ENCODE assay signal across 8 cellular contexts in genomic region chr20:21102691-21103311, GRCh38. TPM values are rescaled to one million over a fixed set of nuclear protein-coding genes. Genes with fewer than 3 reads are reported as not detected.
DNase-seq lines count a peak whose midpoint lies in the region; ATAC-seq and TF ChIP-seq lines count a peak whose summit lies in the region.

No MANE protein-coding gene starts in this region.

- H3K4me2 ChIP-seq in GM23338: peak overlapping the region; percentile 90

- no peaks in the 10 kb centered on the region; the same call in 1 of the 2 replicates for H3K79me2 ChIP-seq in GM23338 (replicated peaks; ENCODE audit: insufficient read depth)

- intact Hi-C loops in left ventricle myocardium superior (cut with micrococcal nuclease): no loop called here

- DNase-seq in CD1c-positive myeloid dendritic cell (ENCODE audit: extremely low spot score): peak; percentile 53
- peak; percentile 81 for DNase-seq in GM23338 (ENCODE audit: low spot score)
- DNase-seq in activated CD8-positive, alpha-beta T cell treated with anti-CD3 and anti-CD28 coated beads, Interleukin-2, amount 10 ng/mL, durations not matched to agents 7 days and 5 days: peak; percentile 66
- peak; percentile 62 for DNase-seq in left ventricle myocardium superior
- peak; percentile 22 for DNase-seq in progenitor cell of endocrine pancreas (ENCODE audit: low spot score, unreplicated experiment)
- DNase-seq in inferior parietal cortex (ENCODE audit: extremely low spot score): no peak
- DNase-seq in NCI-H446 (lab: John Stamatoyannopoulos, UW): no peak

- H3K27me3 Mint-ChIP-seq in GM23338 (ENCODE audit: insufficient read depth, low read depth, poor library complexity) (peaks cover 98% of the 10 kb centered on the region), progenitor cell of endocrine pancreas (peaks cover 94% of the 10 kb centered on the region)
- H3K27me3 Mint-ChIP-seq in activated CD8-positive, alpha-beta T cell treated with anti-CD3 and anti-CD28 coated beads, Interleukin-2, amount 10 ng/mL, durations not matched to agents 7 days and 5 days (ENCODE audit: low read depth): peaks cover 59% of the 10 kb centered on the region

- H3K4me3 Mint-ChIP-seq in GM23338 (peak overlapping the region; percentile 77), progenitor cell of endocrine pancreas (ENCODE audit: low read depth) (peak overlapping the region; percentile 58)
- peak overlapping the region; percentile 76 for H3K4me3 Mint-ChIP-seq in activated CD8-positive, alpha-beta T cell treated with anti-CD3 and anti-CD28 coated beads, Interleukin-2, amount 10 ng/mL, durations not matched to agents 7 days and 5 days

- POLR2A ChIA-PET in activated CD8-positive, alpha-beta T cell treated with anti-CD3 and anti-CD28 coated beads, Interleukin-2, amount 10 ng/mL, durations not matched to agents 7 days and 5 days (lab: Charles Lee): interaction anchor here (0.6 to 1.0 kb wide), 2 partner anchors 23 to 116 kb away, joined by 4 read pairs; partner anchors contain the start of gene KIZ

- no peak overlapping the region for H3K27ac ChIP-seq in GM23338 (ENCODE audit: low read depth)

- no peak; a peak in 1 of 4 replicates for TF ChIP-seq CTCF in GM23338 (conservative IDR thresholded peaks at IDR 0.05; ENCODE audit: low read depth in 2 of 2)
- no peak for TF ChIP-seq CTCF in progenitor cell of endocrine pancreas (IDR thresholded peaks at IDR 0.05; ENCODE audit: unreplicated experiment)

- ATAC-seq in GM23338 (peak; percentile 12), left ventricle myocardium superior (peak; percentile 75), GM19452 (IDR thresholded peaks at IDR 0.05; ENCODE audit: unreplicated experiment) (no peak)
- ATAC-seq in activated CD8-positive, alpha-beta T cell treated with anti-CD3 and anti-CD28 coated beads, Interleukin-2, amount 10 ng/mL, durations not matched to agents 7 days and 5 days: peak; percentile 65

- no peaks in the 10 kb centered on the region; the same call in 2 of the 3 replicates for H3K36me3 Mint-ChIP-seq in GM23338 (ENCODE audit: low read depth)
- H3K36me3 Mint-ChIP-seq in activated CD8-positive, alpha-beta T cell treated with anti-CD3 and anti-CD28 coated beads, Interleukin-2, amount 10 ng/mL, durations not matched to agents 7 days and 5 days (ENCODE audit: low read depth): peaks cover 3% of the 10 kb centered on the region
- H3K36me3 Mint-ChIP-seq in progenitor cell of endocrine pancreas (ENCODE audit: insufficient read depth): no peaks in the 10 kb centered on the region

- H3F3A ChIP-seq in GM23338 (replicated peaks; ENCODE audit: low read depth): peaks cover 10% of the 10 kb centered on the region

- H3K4me3 ChIP-seq in GM23338: peak overlapping the region; percentile 67

- H3K27me3 ChIP-seq in GM23338 (ENCODE audit: insufficient read depth): peaks cover 100% of the 10 kb centered on the region

- no peaks in the 10 kb centered on the region for H3K9me3 Mint-ChIP-seq in GM23338
- H3K9me3 Mint-ChIP-seq in activated CD8-positive, alpha-beta T cell treated with anti-CD3 and anti-CD28 coated beads, Interleukin-2, amount 10 ng/mL, durations not matched to agents 7 days and 5 days (ENCODE audit: insufficient read depth): no peaks in the 10 kb centered on the region
- no peaks in the 10 kb centered on the region for H3K9me3 Mint-ChIP-seq in progenitor cell of endocrine pancreas (ENCODE audit: low read depth)

- H3K36me3 ChIP-seq in GM23338 (ENCODE audit: insufficient read depth): no peaks in the 10 kb centered on the region

- H4K20me1 ChIP-seq in GM23338 (replicated peaks; ENCODE audit: insufficient read depth): 0 out of 2 replicates have a peak, but pooled peaks cover 3% of the 10 kb centered on the region

- peaks cover 56% of the 10 kb centered on the region for H3K4me1 Mint-ChIP-seq in GM23338
- H3K4me1 Mint-ChIP-seq in activated CD8-positive, alpha-beta T cell treated with anti-CD3 and anti-CD28 coated beads, Interleukin-2, amount 10 ng/mL, durations not matched to agents 7 days and 5 days (ENCODE audit: low read depth): peaks cover 63% of the 10 kb centered on the region
- peaks cover 14% of the 10 kb centered on the region for H3K4me1 Mint-ChIP-seq in progenitor cell of endocrine pancreas (ENCODE audit: low read depth)

- H3K27ac Mint-ChIP-seq in GM23338: no peak overlapping the region
- H3K27ac Mint-ChIP-seq in activated CD8-positive, alpha-beta T cell treated with anti-CD3 and anti-CD28 coated beads, Interleukin-2, amount 10 ng/mL, durations not matched to agents 7 days and 5 days: peak overlapping the region; percentile 67
- no peak overlapping the region for H3K27ac Mint-ChIP-seq in progenitor cell of endocrine pancreas

- H3K9me2 ChIP-seq in GM23338 (ENCODE audit: insufficient read depth): no peaks in the 10 kb centered on the region

- peak overlapping the region; percentile 57; the same call in 1 of the 2 replicates for H2AFZ ChIP-seq in GM23338

- CTCF ChIA-PET in activated CD8-positive, alpha-beta T cell treated with anti-CD3 and anti-CD28 coated beads, Interleukin-2, amount 10 ng/mL, durations not matched to agents 7 days and 5 days (lab: Charles Lee): interaction anchor here (0.8 to 4.3 kb wide), 6 partner anchors 12 to 469 kb away, joined by 3 to 17 read pairs (median 7); partner anchors contain the start of gene KIZ

- H3K4me1 ChIP-seq in GM23338 (ENCODE audit: insufficient read depth): peaks cover 57% of the 10 kb centered on the region

TF ChIP-seq in GM23338, 12 proteins besides CTCF, POLR2A, EP300 and RAD21 (continues in another document):
- no peak for TF ChIP-seq NANOG (IDR thresholded peaks at IDR 0.05; ENCODE audit: borderline replicate concordance)
- TF ChIP-seq POLR2AphosphoS5 (IDR thresholded peaks at IDR 0.05; ENCODE audit: low read depth): no peak

RNA-seq across cellular contexts. Expression of gene LINC00237, which starts 3.4 kb away (rescaled TPM):
- total RNA-seq in GM23338 (2014; rRNA removed; shearing (Covaris generic)): 0.31 TPM in 1 of 2 replicates, not detected in the other
- polyA plus RNA-seq in GM23338 (2016; fragmentation: Nextera tagmentation; extraction: Ambion mirVana): 2.0 and 2.6 TPM in 2 replicates
- total RNA-seq in activated CD8-positive, alpha-beta T cell treated with anti-CD3 and anti-CD28 coated beads, Interleukin-2, amount 10 ng/mL, durations not matched to agents 7 days and 5 days: not detected
- total RNA-seq in left ventricle myocardium superior (not detected), progenitor cell of endocrine pancreas (not detected in 2 replicates)

RNA-seq across cellular contexts. Expression of gene KIZ, which starts 23.1 kb away (rescaled TPM):
- total RNA-seq in GM23338 (2014; rRNA removed; shearing (Covaris generic)): 63.6 and 87.7 TPM in 2 replicates
- polyA plus RNA-seq in GM23338 (2016; fragmentation: Nextera tagmentation; extraction: Ambion mirVana): 52.5 and 58.3 TPM in 2 replicates
- 10 to 100 TPM; 16.2 to 19.9 TPM for total RNA-seq in activated CD8-positive, alpha-beta T cell treated with anti-CD3 and anti-CD28 coated beads, Interleukin-2, amount 10 ng/mL, durations not matched to agents 7 days and 5 days
- total RNA-seq in left ventricle myocardium superior (41.9 TPM), progenitor cell of endocrine pancreas (24.8 and 25.9 TPM in 2 replicates)

Comparison
In these comparisons a context has a peak if more than half of its experiments do, and no peak if none do; other contexts are left out.
1. DNase-seq: peak in CD1c-positive myeloid dendritic cell (single experiment), GM23338 (single experiment), activated CD8-positive, alpha-beta T cell treated with anti-CD3 and anti-CD28 coated beads, Interleukin-2, amount 10 ng/mL, durations not matched to agents 7 days and 5 days (single experiment), left ventricle myocardium superior (single experiment) and progenitor cell of endocrine pancreas (single experiment); none in inferior parietal cortex (single experiment) and NCI-H446 (0 of 2).
2. Peak in every context shown above with its lines, with median percentiles within 50 percentile points of each other: H3K4me3 Mint-ChIP-seq.